Comparison of ENCODE assay signal across 22 cellular contexts in the genomic region with DNA sequence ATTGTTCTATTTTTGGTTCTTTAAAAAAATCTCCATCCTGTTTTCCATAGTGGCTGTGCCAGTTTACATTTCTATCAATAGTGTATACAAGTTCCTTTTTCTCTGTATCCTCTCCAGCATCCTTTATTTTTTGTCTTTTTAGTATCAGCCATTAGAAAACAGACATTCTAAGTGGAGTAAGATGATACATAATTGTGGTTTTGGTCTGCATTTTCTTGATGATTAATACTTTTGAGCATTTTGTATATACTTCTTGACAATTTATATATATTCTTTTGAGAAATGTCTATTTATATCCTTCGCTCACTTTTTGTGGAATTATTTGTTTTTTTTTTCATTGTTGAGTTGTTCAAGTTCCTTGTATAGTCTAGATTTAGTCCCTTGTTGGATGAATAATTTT.
DNase-seq lines count a peak whose midpoint lies in the region; ATAC-seq, FAIRE-seq and TF ChIP-seq lines count a peak whose summit lies in the region.
"Had no signal": no experiment of that assay in that cellular context is flagged by ENCODE, and none has a peak within 500 bp of the region (broad histone marks: within the 10 kb centered on the region; RNA-seq: fewer than 3 reads in every experiment).

No MANE protein-coding gene starts in this region.

- no peaks in the 10 kb centered on the region for H3K9me3 ChIP-seq in astrocyte (ENCODE audit: insufficient read depth, low read depth, low read length)
- peaks cover 0 to 5% of the 10 kb centered on the region in 2 donors for H3K9me3 ChIP-seq in left lung
- H3K9me3 ChIP-seq in body of pancreas = no peaks in the 10 kb centered on the region
- no peaks in the 10 kb centered on the region for H3K9me3 ChIP-seq in CD4-positive, alpha-beta memory T cell (ENCODE audit: control insufficient read depth in 1 of 2, low read length in 2 of 2)
- H3K9me3 ChIP-seq: BE2C, Caco-2 had no signal

- no peak overlapping the region for H3K9ac ChIP-seq in astrocyte (ENCODE audit: low read length)

- H3K27me3 ChIP-seq in astrocyte (ENCODE audit: insufficient read depth, low read length) (no peaks in the 10 kb centered on the region), left lung (no peaks in the 10 kb centered on the region), body of pancreas (no peaks in the 10 kb centered on the region)
- no peaks in the 10 kb centered on the region for H3K27me3 ChIP-seq in CD4-positive, alpha-beta memory T cell (ENCODE audit: insufficient read depth, low read length)
- H3K27me3 ChIP-seq: BE2C had no signal

- H3K9me3 Mint-ChIP-seq in astrocyte (ENCODE audit: unreplicated experiment) = peaks cover 3% of the 10 kb centered on the region
- peaks cover 0 to 10% (median 3%) of the 10 kb centered on the region in 8 donors for H3K9me3 Mint-ChIP-seq in CD4-positive, alpha-beta memory T cell

- no peak overlapping the region for H3K27ac ChIP-seq in astrocyte (ENCODE audit: low read depth, low read length)
- H3K27ac ChIP-seq in left lung = no peak overlapping the region
- H3K27ac ChIP-seq in body of pancreas = no peak overlapping the region
- H3K27ac ChIP-seq in CD4-positive, alpha-beta memory T cell (ENCODE audit: low read depth, low read length) = no peak overlapping the region
- H3K27ac ChIP-seq: HL-60 had no signal

- CTCF ChIA-PET in CD4-positive, alpha-beta memory T cell (lab: Charles Lee; ENCODE audit: partially characterized antibody) = no interaction called here

- no peak for FAIRE-seq in astrocyte (lab: Jason Lieb, UNC)
- FAIRE-seq: D721Med, GM12878, HepG2 had no signal

- TF ChIP-seq CTCF in astrocyte (IDR thresholded peaks at IDR 0.05; ENCODE audit: insufficient read depth, low read depth, low read length) (no peak), fibroblast of the aortic adventitia (IDR thresholded peaks at IDR 0.05; ENCODE audit: insufficient read depth, low read length) (no peak), left lung (IDR thresholded peaks at IDR 0.05) (no peak), body of pancreas (IDR thresholded peaks at IDR 0.05) (no peak), omental fat pad (IDR thresholded peaks at IDR 0.05) (no peak)

- no peaks in the 10 kb centered on the region for H4K20me1 ChIP-seq in astrocyte (ENCODE audit: insufficient read depth, low read length)

- H3K4me1 Mint-ChIP-seq in astrocyte (ENCODE audit: low read depth, unreplicated experiment) = peaks cover 13% of the 10 kb centered on the region
- H3K4me1 Mint-ChIP-seq in CD4-positive, alpha-beta memory T cell = no peaks in the 10 kb centered on the region
- H3K4me1 Mint-ChIP-seq: CD4-positive, CD25-positive, alpha-beta regulatory T cell; IgD-negative memory B cell had no signal

- H3K4me2 ChIP-seq in astrocyte (ENCODE audit: low read length) = no peak overlapping the region

- H3K4me3 ChIP-seq in astrocyte (ENCODE audit: insufficient read depth, low read depth, low read length) (no peak overlapping the region), fibroblast of the aortic adventitia (ENCODE audit: low read depth, low read length) (no peak overlapping the region), left lung (no peak overlapping the region), body of pancreas (no peak overlapping the region)
- no peak overlapping the region for H3K4me3 ChIP-seq in CD4-positive, alpha-beta memory T cell (ENCODE audit: low read length in 2 of 2)
- H3K4me3 ChIP-seq: GM12878 had no signal

- H3K4me3 Mint-ChIP-seq in astrocyte (ENCODE audit: unreplicated experiment) = no peak overlapping the region
- H3K4me3 Mint-ChIP-seq in CD4-positive, alpha-beta memory T cell = no peak overlapping the region
- H3K4me3 Mint-ChIP-seq: CD4-positive, CD25-positive, alpha-beta regulatory T cell; IgD-negative memory B cell had no signal

- TF ChIP-seq POLR2A in body of pancreas (IDR thresholded peaks at IDR 0.05) = no peak

- H3K36me3 ChIP-seq in astrocyte (ENCODE audit: insufficient read depth, low read length) (no peaks in the 10 kb centered on the region), left lung (no peaks in the 10 kb centered on the region), body of pancreas (replicated peaks in 1 of 2; ENCODE audit: insufficient read depth in 1 of 2, low read depth in 2 of 2) (no peaks in the 10 kb centered on the region)
- no peaks in the 10 kb centered on the region for H3K36me3 ChIP-seq in CD4-positive, alpha-beta memory T cell (ENCODE audit: insufficient read depth, low read length)
- H3K36me3 ChIP-seq: BE2C had no signal

- H3K27me3 Mint-ChIP-seq in astrocyte (ENCODE audit: low read depth, unreplicated experiment) = no peaks in the 10 kb centered on the region
- peaks cover 0 to 1% of the 10 kb centered on the region in 2 donors for H3K27me3 Mint-ChIP-seq in CD4-positive, alpha-beta memory T cell
- H3K27me3 Mint-ChIP-seq: CD4-positive, CD25-positive, alpha-beta regulatory T cell; IgD-negative memory B cell had no signal

- no peaks in the 10 kb centered on the region for H3K36me3 Mint-ChIP-seq in astrocyte (ENCODE audit: low read depth, unreplicated experiment)
- H3K36me3 Mint-ChIP-seq in CD4-positive, alpha-beta memory T cell = no peaks in the 10 kb centered on the region
- H3K36me3 Mint-ChIP-seq: CD4-positive, CD25-positive, alpha-beta regulatory T cell; IgD-negative memory B cell had no signal

- H3K79me2 ChIP-seq in astrocyte (ENCODE audit: insufficient read depth, low read length) = no peaks in the 10 kb centered on the region

- no peak overlapping the region for H2AFZ ChIP-seq in astrocyte (ENCODE audit: low read depth, low read length)

- no peak for ATAC-seq in left lung
- ATAC-seq in body of pancreas = no peak
- no peak for ATAC-seq in omental fat pad (ENCODE audit: low FRiP score)
- ATAC-seq: GM12878, HepG2 had no signal

- 0 to 24% methylated on average over 1 of the region's 1 CpG for WGBS in body of pancreas, 2 donors

- DNase-seq in ELR (ENCODE audit: low read depth) (peak; percentile 65), LHCN-M2 (ENCODE audit: low read depth) (peak; percentile 1), astrocyte (ENCODE audit: low read depth) (peak; percentile 23), fibroblast of the aortic adventitia (ENCODE audit: low read depth) (peak; percentile 11), left lung (no peak), body of pancreas (no peak), omental fat pad (ENCODE audit: low spot score) (no peak)
- no peak for DNase-seq in CD4-positive, alpha-beta memory T cell
- DNase-seq: BE2C; C1 segment of cervical spinal cord; Caco-2; CD4-positive, CD25-positive, alpha-beta regulatory T cell; DMS153; DMS79; GOT3; H7; KBM-7 had no signal

- H3K4me1 ChIP-seq in astrocyte (ENCODE audit: insufficient read depth, low read length) = no peaks in the 10 kb centered on the region
- no peaks in the 10 kb centered on the region for H3K4me1 ChIP-seq in left lung
- H3K4me1 ChIP-seq in body of pancreas = no peaks in the 10 kb centered on the region
- no peaks in the 10 kb centered on the region for H3K4me1 ChIP-seq in CD4-positive, alpha-beta memory T cell (ENCODE audit: insufficient read depth, low read length)
- H3K4me1 ChIP-seq: Caco-2 had no signal

- intact Hi-C loops in left lung (cut with DNase I) = no loop called here
- intact Hi-C loops in body of pancreas (cut with DNase I) = no loop called here
- intact Hi-C loops in CD4-positive, alpha-beta memory T cell (cut with micrococcal nuclease) = no loop called here

- H3K27ac Mint-ChIP-seq in astrocyte (ENCODE audit: unreplicated experiment) = no peak overlapping the region
- no peak overlapping the region for H3K27ac Mint-ChIP-seq in CD4-positive, alpha-beta memory T cell
- H3K27ac Mint-ChIP-seq: CD4-positive, CD25-positive, alpha-beta regulatory T cell had no signal

- POLR2A ChIA-PET in CD4-positive, alpha-beta memory T cell (lab: Charles Lee; ENCODE audit: partially characterized antibody) = no interaction called here

Comparison
In these comparisons a context has a peak if more than half of its experiments do, and no peak if none do; other contexts are left out.
1. DNase-seq: peak in ELR (single experiment), LHCN-M2 (single experiment), astrocyte (single experiment) and fibroblast of the aortic adventitia (single experiment); none in left lung (0 of 2), body of pancreas (0 of 4), CD4-positive, alpha-beta memory T cell (0 of 5) and omental fat pad (single experiment).